Comparison of ENCODE assay signal across 19 cellular contexts in genomic region chr7:137096607-137097006, GRCh38.
"Had no signal": no experiment of that assay in that cellular context is flagged by ENCODE, and none has a peak within 500 bp of the region (broad histone marks: within the 10 kb centered on the region; RNA-seq: fewer than 3 reads in every experiment).

No MANE protein-coding gene starts in this region.

- H3K4me1 Mint-ChIP-seq: activated CD4-positive, alpha-beta T cell treated with anti-CD3 and anti-CD28 coated beads for 36 hours; activated CD8-positive, alpha-beta memory T cell treated with anti-CD3 and anti-CD28 coated beads, Interleukin-2, amount 10 ng/mL, durations not matched to agents 7 days and 5 days; activated naive CD4-positive, alpha-beta T cell treated with anti-CD3 and anti-CD28 coated beads, Interleukin-2, amount 10 ng/mL, durations not matched to agents 7 days and 5 days; memory B cell; natural killer cell; T-helper 17 cell had no signal

- H3K27ac ChIP-seq: hepatocyte, right lobe of liver, spleen had no signal

- H3K4me3 Mint-ChIP-seq: activated CD4-positive, alpha-beta memory T cell treated with anti-CD3 and anti-CD28 coated beads for 36 hours; activated CD4-positive, alpha-beta T cell treated with anti-CD3 and anti-CD28 coated beads for 36 hours; activated CD8-positive, alpha-beta memory T cell treated with anti-CD3 and anti-CD28 coated beads, Interleukin-2, amount 10 ng/mL, durations not matched to agents 7 days and 5 days; activated naive CD4-positive, alpha-beta T cell treated with anti-CD3 and anti-CD28 coated beads, Interleukin-2, amount 10 ng/mL, durations not matched to agents 7 days and 5 days; memory B cell; natural killer cell; stimulated activated naive CD8-positive, alpha-beta T cell treated with anti-CD3 and anti-CD28 coated beads, Interleukin-15, Interleukin-2, amounts not matched to agents 100 ng/mL and 50 ng/mL, for 24 hours; T-helper 17 cell; type B pancreatic cell had no signal

- H3K9me3 Mint-ChIP-seq: type B pancreatic cell had no signal

- H3K4me3 ChIP-seq: hepatocyte, mucosa of descending colon, right lobe of liver, spleen had no signal

- H3K79me2 ChIP-seq: hepatocyte had no signal

- H3K36me3 ChIP-seq: right lobe of liver, spleen had no signal

- H3K4me2 ChIP-seq: hepatocyte had no signal

- H3K27me3 Mint-ChIP-seq: activated CD4-positive, alpha-beta memory T cell treated with anti-CD3 and anti-CD28 coated beads for 36 hours; activated CD4-positive, alpha-beta T cell treated with anti-CD3 and anti-CD28 coated beads for 36 hours; activated CD8-positive, alpha-beta memory T cell treated with anti-CD3 and anti-CD28 coated beads, Interleukin-2, amount 10 ng/mL, durations not matched to agents 7 days and 5 days; activated naive CD4-positive, alpha-beta T cell treated with anti-CD3 and anti-CD28 coated beads, Interleukin-2, amount 10 ng/mL, durations not matched to agents 7 days and 5 days; memory B cell; progenitor cell of endocrine pancreas; stimulated activated naive CD8-positive, alpha-beta T cell treated with anti-CD3 and anti-CD28 coated beads, Interleukin-15, Interleukin-2, amounts not matched to agents 100 ng/mL and 50 ng/mL, for 24 hours; T-helper 17 cell; type B pancreatic cell had no signal

- ATAC-seq: activated CD4-positive, alpha-beta T cell treated with anti-CD3 and anti-CD28 coated beads for 36 hours; activated CD8-positive, alpha-beta memory T cell treated with anti-CD3 and anti-CD28 coated beads, Interleukin-2, amount 10 ng/mL, durations not matched to agents 7 days and 5 days; esophagus mucosa; left lobe of liver; mucosa of descending colon; natural killer cell; right lobe of liver; T-helper 17 cell had no signal

- H3K27ac Mint-ChIP-seq: activated CD4-positive, alpha-beta memory T cell treated with anti-CD3 and anti-CD28 coated beads for 36 hours; activated CD4-positive, alpha-beta T cell treated with anti-CD3 and anti-CD28 coated beads for 36 hours; activated CD8-positive, alpha-beta memory T cell treated with anti-CD3 and anti-CD28 coated beads, Interleukin-2, amount 10 ng/mL, durations not matched to agents 7 days and 5 days; activated naive CD4-positive, alpha-beta T cell treated with anti-CD3 and anti-CD28 coated beads, Interleukin-2, amount 10 ng/mL, durations not matched to agents 7 days and 5 days; memory B cell; natural killer cell; progenitor cell of endocrine pancreas; stimulated activated naive CD8-positive, alpha-beta T cell treated with anti-CD3 and anti-CD28 coated beads, Interleukin-15, Interleukin-2, amounts not matched to agents 100 ng/mL and 50 ng/mL, for 24 hours; T-helper 17 cell; type B pancreatic cell had no signal

- H3K36me3 Mint-ChIP-seq: activated CD4-positive, alpha-beta memory T cell treated with anti-CD3 and anti-CD28 coated beads for 36 hours; activated CD8-positive, alpha-beta memory T cell treated with anti-CD3 and anti-CD28 coated beads, Interleukin-2, amount 10 ng/mL, durations not matched to agents 7 days and 5 days; activated naive CD4-positive, alpha-beta T cell treated with anti-CD3 and anti-CD28 coated beads, Interleukin-2, amount 10 ng/mL, durations not matched to agents 7 days and 5 days; memory B cell; type B pancreatic cell had no signal

- DNase-seq: activated CD4-positive, alpha-beta memory T cell treated with anti-CD3 and anti-CD28 coated beads for 36 hours; activated CD4-positive, alpha-beta T cell treated with anti-CD3 and anti-CD28 coated beads for 36 hours; activated CD8-positive, alpha-beta memory T cell treated with anti-CD3 and anti-CD28 coated beads, Interleukin-2, amount 10 ng/mL, durations not matched to agents 7 days and 5 days; activated naive CD4-positive, alpha-beta T cell treated with anti-CD3 and anti-CD28 coated beads, Interleukin-2, amount 10 ng/mL, durations not matched to agents 7 days and 5 days; activated T-cell treated with anti-CD3 and anti-CD28 coated beads, Interleukin-2, amount 50 U/mL, for 1 hour; caudate nucleus; islet precursor cell; mucosa of descending colon; natural killer cell; right lobe of liver; spleen; T-helper 17 cell had no signal

- H3K9me3 ChIP-seq: right lobe of liver had no signal

- H3K27me3 ChIP-seq: hepatocyte, right lobe of liver, spleen had no signal

- H2AFZ ChIP-seq: hepatocyte had no signal

- H3K4me1 ChIP-seq: right lobe of liver, spleen had no signal
